4 cellular contexts compared by ENCODE assay signal in genomic region chr17:19077397-19077796, GRCh38. TPM values are rescaled to one million over a fixed set of nuclear protein-coding genes. Genes with fewer than 3 reads are reported as not detected.
"Had no signal": no experiment of that assay in that cellular context is flagged by ENCODE, and none has a peak within 500 bp of the region (broad histone marks: within the 10 kb centered on the region; RNA-seq: fewer than 3 reads in every experiment).

No MANE protein-coding gene starts in this region.

RNA-seq across cellular contexts. Expression of gene GRAP, which starts 30.6 kb away (rescaled TPM):
- total RNA-seq: osteoblast, progenitor cell of endocrine pancreas had no signal

RNA-seq across cellular contexts. Expression of gene GRAPL, which starts 50.0 kb away (rescaled TPM):
- total RNA-seq: epithelial cell of proximal tubule, osteoblast, progenitor cell of endocrine pancreas had no signal
- polyA plus RNA-seq: keratinocyte had no signal
